Comparison of ENCODE assay signal across 11 cellular contexts in the genomic region with DNA sequence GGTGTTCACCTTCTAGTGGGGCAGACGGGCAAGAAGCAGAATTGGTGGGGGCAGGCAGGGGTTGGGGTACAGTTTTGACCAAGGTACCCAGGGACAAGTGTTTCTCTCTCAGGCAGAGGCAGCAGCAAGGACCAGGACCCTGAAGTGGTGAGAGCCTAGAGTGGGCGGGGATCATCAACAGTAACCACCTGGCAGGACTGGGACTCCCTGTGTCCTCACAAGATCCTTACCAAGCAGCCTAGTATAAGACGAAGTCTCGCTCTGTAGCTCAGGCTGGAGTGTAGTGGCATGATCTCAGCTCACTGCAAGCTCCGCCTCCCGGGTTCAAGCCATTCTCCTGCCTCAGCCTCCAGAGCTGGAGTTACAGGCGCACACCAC. TPM values are rescaled to one million over a fixed set of nuclear protein-coding genes. Genes with fewer than 3 reads are reported as not detected.
DNase-seq lines count a peak whose midpoint lies in the region; ATAC-seq and TF ChIP-seq lines count a peak whose summit lies in the region.
"Had no signal": no experiment of that assay in that cellular context is flagged by ENCODE, and none has a peak within 500 bp of the region (broad histone marks: within the 10 kb centered on the region; RNA-seq: fewer than 3 reads in every experiment).

No MANE protein-coding gene starts in this region.

- H3K27ac ChIP-seq in OCI-LY1 (ENCODE audit: low read depth, low read length, poor library complexity, severe bottlenecking) (peak overlapping the region; percentile 100), colonic mucosa (peak overlapping the region; percentile 94), sigmoid colon (peak overlapping the region; percentile 61 to 91 (median 90))

- no peaks in the 10 kb centered on the region for H4K20me1 ChIP-seq in OCI-LY1 (ENCODE audit: insufficient read depth, low read length)

- H3K27me3 ChIP-seq in OCI-LY1 (ENCODE audit: insufficient read depth, low read length) (no peaks in the 10 kb centered on the region), colonic mucosa (no peaks in the 10 kb centered on the region), sigmoid colon (no peaks in the 10 kb centered on the region)

- H3K4me2 ChIP-seq in OCI-LY1 (ENCODE audit: low read length) = peak overlapping the region; percentile 91

- H2AFZ ChIP-seq in OCI-LY1 (ENCODE audit: low read length) = no peak overlapping the region

- peak; percentile 44 for DNase-seq in DMS 273 (lab: John Stamatoyannopoulos, UW; ENCODE audit: unreplicated experiment)
- no peak for DNase-seq in DMS 273 treated with DMSO at 0.1 percent for 48 hours (lab: John Stamatoyannopoulos, UW)
- DNase-seq in colonic mucosa = no peak
- no peak for DNase-seq in sigmoid colon
- no peak for DNase-seq in KG1 (lab: John Stamatoyannopoulos, UW)
- DNase-seq in NCI-H2029 treated with DMSO at 0.1 percent for 48 hours (lab: John Stamatoyannopoulos, UW) = no peak
- DNase-seq: 8988T; activated effector memory CD4-positive, alpha-beta T cell treated with Interleukin-2 at 50 U/mL for 16 hours; RPMI8226 had no signal

- WGBS in sigmoid colon, 2 donors = 58 to 78% methylated on average over 7 of the region's 7 CpGs

- peaks cover 15% of the 10 kb centered on the region; the same call in 1 of the 2 replicates for H3F3A ChIP-seq in OCI-LY1 (ENCODE audit: insufficient read depth, low read length)

- H3K4me3 ChIP-seq in OCI-LY1 (ENCODE audit: low read depth, low read length, poor library complexity, severe bottlenecking) (peak overlapping the region; percentile 34), colonic mucosa (no peak overlapping the region), sigmoid colon (no peak overlapping the region)

- TF ChIP-seq EP300 in sigmoid colon (IDR thresholded peaks at IDR 0.05) = no peak

- no peaks in the 10 kb centered on the region for H3K9me2 ChIP-seq in OCI-LY1 (ENCODE audit: low read depth, low read length)

- H3K4me1 ChIP-seq in OCI-LY1 (ENCODE audit: insufficient read depth, low read length, severe bottlenecking) (peaks cover 58% of the 10 kb centered on the region), colonic mucosa (peaks cover 44% of the 10 kb centered on the region), sigmoid colon (peaks cover 0 to 59% (median 48%) of the 10 kb centered on the region in 4 donors)

- no peak for ATAC-seq in GM21723 (IDR thresholded peaks at IDR 0.05; ENCODE audit: unreplicated experiment)

- H3K9me3 ChIP-seq in OCI-LY1 (ENCODE audit: low read length) (no peaks in the 10 kb centered on the region), colonic mucosa (no peaks in the 10 kb centered on the region), sigmoid colon (no peaks in the 10 kb centered on the region)

- intact Hi-C loops in colonic mucosa (cut with DNase I) (no loop called here), sigmoid colon (cut with DNase I) (no loop called here)

- H3K36me3 ChIP-seq in OCI-LY1 (ENCODE audit: insufficient read depth, low read length) = peaks cover 25% of the 10 kb centered on the region
- no peaks in the 10 kb centered on the region for H3K36me3 ChIP-seq in colonic mucosa
- H3K36me3 ChIP-seq in sigmoid colon = peaks cover under 1 to 21% (median 13%) of the 10 kb centered on the region in 4 donors

- H3K9ac ChIP-seq in OCI-LY1 (ENCODE audit: low read length) (peak overlapping the region; percentile 87), colonic mucosa (ENCODE audit: low read depth in 2 of 2, low read length in 2 of 2) (peak overlapping the region; percentile 75 to 94)

- TF ChIP-seq CTCF in OCI-LY1 (IDR thresholded peaks at IDR 0.05; ENCODE audit: low read length) (no peak), colonic mucosa (IDR thresholded peaks at IDR 0.05) (no peak), sigmoid colon (IDR thresholded peaks at IDR 0.05) (no peak)

- TF ChIP-seq POLR2A in sigmoid colon (IDR thresholded peaks at IDR 0.05) = no peak

- peaks cover 16% of the 10 kb centered on the region for H3K79me2 ChIP-seq in OCI-LY1 (ENCODE audit: insufficient read depth, low read length)

RNA-seq across cellular contexts. Expression of a gene that starts 3.2 kb away (rescaled TPM):
- 100 to 1,000 TPM; 122 to 146 TPM for total RNA-seq in colonic mucosa
- total RNA-seq in sigmoid colon = 10 to 100 TPM; 34.9 to 66.7 (median 42.4) TPM
- 100 to 1,000 TPM in 2 of 3 donors, 10 to 100 TPM in 1; 72.7 to 121 (median 107) TPM for polyA plus RNA-seq in sigmoid colon

RNA-seq across cellular contexts. Expression of a gene that starts 57.4 kb away (rescaled TPM):
- 10 to 100 TPM; 52.2 to 58.5 TPM for total RNA-seq in colonic mucosa
- total RNA-seq in sigmoid colon = 10 to 100 TPM; 21.6 to 53.7 (median 37.5) TPM
- polyA plus RNA-seq in sigmoid colon = 10 to 100 TPM; 19.8 to 35.0 (median 33.1) TPM
